17 cellular contexts compared by ENCODE assay signal in the genomic region with DNA sequence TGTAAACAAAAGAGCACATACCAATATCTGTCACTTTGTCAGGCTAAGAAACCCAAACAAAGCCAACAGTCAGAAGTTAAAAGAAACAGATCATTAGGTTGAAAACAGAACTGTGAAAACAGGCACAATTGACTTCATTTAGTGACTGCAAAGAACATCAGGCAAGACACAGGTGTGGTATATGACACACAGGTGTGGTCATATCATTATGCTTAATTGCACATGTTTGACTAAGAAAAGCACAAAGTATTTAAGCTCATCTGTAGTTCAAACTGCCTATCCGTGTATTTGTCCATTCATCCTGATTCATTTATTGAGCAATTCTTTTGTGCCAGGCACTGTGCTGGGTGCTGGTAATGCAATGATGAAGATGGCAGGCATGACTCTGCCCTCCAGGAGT.
A peak's percentile ranks its signal among the peaks of the same experiment; 100 is the strongest.
DNase-seq lines count a peak whose midpoint lies in the region; ATAC-seq, FAIRE-seq and TF ChIP-seq lines count a peak whose summit lies in the region.
"Had no signal": no experiment of that assay in that cellular context is flagged by ENCODE, and none has a peak within 500 bp of the region (broad histone marks: within the 10 kb centered on the region; RNA-seq: fewer than 3 reads in every experiment).

No MANE protein-coding gene starts in this region.

- ATAC-seq in GM12878 (no peak), GM18867 (IDR thresholded peaks at IDR 0.05; ENCODE audit: unreplicated experiment) (no peak), HG03378 (IDR thresholded peaks at IDR 0.05; ENCODE audit: unreplicated experiment) (no peak), HG03342 (IDR thresholded peaks at IDR 0.05; ENCODE audit: unreplicated experiment) (no peak)

- H3K4ac ChIP-seq in mesenchymal stem cell (ENCODE audit: low read depth in 1 of 2, low read length in 2 of 2), result no peak overlapping the region

- H4K8ac ChIP-seq in mesenchymal stem cell (ENCODE audit: low read length), result no peak overlapping the region

- no peaks in the 10 kb centered on the region for H3K79me1 ChIP-seq in mesenchymal stem cell (replicated peaks; ENCODE audit: low read length, poor library complexity, severe bottlenecking)

- peaks cover 45% of the 10 kb centered on the region for H3K9me3 Mint-ChIP-seq in endodermal cell

- H3K18ac ChIP-seq in mesenchymal stem cell (ENCODE audit: low read depth in 1 of 2, low read length in 2 of 2), result no peak overlapping the region

- SMC1A ChIA-PET in GM12878 (lab: Charles Lee; ENCODE audit: uncharacterized antibody, unreplicated experiment), result no interaction called here

- no peaks in the 10 kb centered on the region for H4K20me1 ChIP-seq in GM12878 (ENCODE audit: control insufficient read depth, insufficient read depth)

- TF ChIP-seq RAD21 in GM12878 (IDR thresholded peaks at IDR 0.05; ENCODE audit: insufficient read depth, low read depth, low read length), result no peak

- H3K4me2 ChIP-seq in GM12878 (ENCODE audit: control insufficient read depth, insufficient read depth) (no peak overlapping the region), mesenchymal stem cell (ENCODE audit: low read length, poor library complexity, severe bottlenecking) (no peak overlapping the region)

- H3K27ac Mint-ChIP-seq in endodermal cell, result no peak overlapping the region
- H3K27ac Mint-ChIP-seq: CD4-positive, alpha-beta memory T cell; HFFc6 had no signal

- WGBS in GM12878 (ENCODE audit: insufficient coverage, insufficient replicate concordance, low lambda C conversion rate, missing lambda C conversion rate), result 5% methylated on average over 1 of the region's 1 CpG
- WGBS in endodermal cell (ENCODE audit: insufficient coverage in 1 of 2, insufficient read length in 1 of 2), 2 experiments, result 100% methylated on average over 1 of the region's 1 CpG
- WGBS in mesenchymal stem cell, result 78% methylated on average over 1 of the region's 1 CpG
- 45 to 82% (median 71%) methylated on average over 1 of the region's 1 CpG for WGBS in small intestine, 3 donors

- TF ChIP-seq EP300 in GM12878 (IDR thresholded peaks at IDR 0.05; ENCODE audit: borderline replicate concordance in 1 of 2, control insufficient read depth in 1 of 2, low read depth in 2 of 2, low read length in 2 of 2), result no peak

- H3K27ac ChIP-seq in GM12878 (ENCODE audit: control insufficient read depth, insufficient read depth), result no peak overlapping the region
- H3K27ac ChIP-seq in endodermal cell (ENCODE audit: low read depth, low read length), result no peak overlapping the region
- H3K27ac ChIP-seq in mesenchymal stem cell (ENCODE audit: low read length, poor library complexity, severe bottlenecking), result no peak overlapping the region
- H3K27ac ChIP-seq in small intestine (ENCODE audit: low read depth in 1 of 2, low read length in 1 of 2), result no peak overlapping the region

- H3K27me3 Mint-ChIP-seq in endodermal cell (ENCODE audit: insufficient read depth), result no peaks in the 10 kb centered on the region
- H3K27me3 Mint-ChIP-seq: CD4-positive, alpha-beta memory T cell had no signal

- H4K91ac ChIP-seq in mesenchymal stem cell (ENCODE audit: low read length), result no peak overlapping the region

- DNase-seq in GM12878 (ENCODE audit: low read depth, low spot score), result no peak
- DNase-seq in endodermal cell, result no peak
- DNase-seq in mesenchymal stem cell, result no peak
- peak; percentile 23 for DNase-seq in small intestine
- DNase-seq: C1 segment of cervical spinal cord; CD4-positive, alpha-beta memory T cell; COR-L47; DMS153; DND-41; GOT3; HFFc6 had no signal

- TF ChIP-seq POLR2A in GM12878 (IDR thresholded peaks at IDR 0.05; ENCODE audit: low read depth, low read length), result no peak

- H2AFZ ChIP-seq in GM12878 (ENCODE audit: control insufficient read depth, low read depth, low read length) (no peak overlapping the region), mesenchymal stem cell (ENCODE audit: low read depth, low read length) (no peak overlapping the region)

- no peaks in the 10 kb centered on the region for H3K4me1 ChIP-seq in GM12878 (ENCODE audit: control insufficient read depth, insufficient read depth, low read length)
- H3K4me1 ChIP-seq in endodermal cell (ENCODE audit: control insufficient read depth, insufficient read depth, low read length), result no peaks in the 10 kb centered on the region
- no peaks in the 10 kb centered on the region for H3K4me1 ChIP-seq in mesenchymal stem cell (ENCODE audit: control insufficient read depth, insufficient read depth, low read depth, low read length)
- no peaks in the 10 kb centered on the region for H3K4me1 ChIP-seq in small intestine (ENCODE audit: control insufficient read depth in 2 of 2, insufficient read depth in 1 of 2, low read depth in 1 of 2, low read length in 1 of 2)
- H3K4me1 ChIP-seq: HAP-1 had no signal

- peaks cover 42% of the 10 kb centered on the region for H3K36me3 Mint-ChIP-seq in endodermal cell (ENCODE audit: low read depth)

- RAD21 ChIA-PET in GM12878 (lab: Charles Lee; ENCODE audit: unreplicated experiment), result no interaction called here

- H2BK12ac ChIP-seq in mesenchymal stem cell (ENCODE audit: low read length in 2 of 2), result no peak overlapping the region

- in situ Hi-C loops in GM12878 (cut with MboI), result no loop called here

- H3K14ac ChIP-seq in mesenchymal stem cell (ENCODE audit: low read length in 2 of 2), result no peak overlapping the region

- H3K9ac ChIP-seq in GM12878 (ENCODE audit: control insufficient read depth, insufficient read depth, low read length) (no peak overlapping the region), endodermal cell (ENCODE audit: extremely low read depth, low read length, poor library complexity, severe bottlenecking) (no peak overlapping the region), mesenchymal stem cell (ENCODE audit: low read length) (no peak overlapping the region)

- H3K27me3 ChIP-seq in GM12878 (replicated peaks in 1 of 2; ENCODE audit: control insufficient read depth in 2 of 2, insufficient read depth in 2 of 2, low read length in 1 of 2), result no peaks in the 10 kb centered on the region
- H3K27me3 ChIP-seq in endodermal cell (ENCODE audit: control insufficient read depth, insufficient read depth, low read length, poor library complexity, severe bottlenecking), result no peaks in the 10 kb centered on the region
- no peaks in the 10 kb centered on the region for H3K27me3 ChIP-seq in mesenchymal stem cell (ENCODE audit: control insufficient read depth in 1 of 2, insufficient read depth in 1 of 2, low read length in 2 of 2)
- no peaks in the 10 kb centered on the region for H3K27me3 ChIP-seq in small intestine (ENCODE audit: control insufficient read depth in 2 of 2, insufficient read depth in 2 of 2, low read length in 2 of 2)

- no TSS peak for BruUV-seq in GM12878 (replicated peaks; lab: Mats Ljungman, UMichigan)

- H3K79me2 ChIP-seq in GM12878 (ENCODE audit: control insufficient read depth, insufficient read depth, low read length), result no peaks in the 10 kb centered on the region

- no peak overlapping the region for H2AK5ac ChIP-seq in mesenchymal stem cell (ENCODE audit: low read length, severe bottlenecking)

- no peak for TF ChIP-seq CTCF in GM12878 (IDR thresholded peaks at IDR 0.05 in 2 of 3, conservative IDR thresholded peaks at IDR 0.05 in 1 of 3; ENCODE audit: control insufficient read depth in 2 of 3, extremely low read depth in 1 of 3, insufficient read depth in 1 of 3, low read depth in 3 of 3, low read length in 3 of 3)
- no peak for TF ChIP-seq CTCF in endodermal cell (conservative IDR thresholded peaks at IDR 0.05)

- no peak overlapping the region for H3K4me3 Mint-ChIP-seq in endodermal cell
- H3K4me3 Mint-ChIP-seq: CD4-positive, alpha-beta memory T cell; HFFc6 had no signal

- no peaks in the 10 kb centered on the region for H3K36me3 ChIP-seq in GM12878 (ENCODE audit: control insufficient read depth in 2 of 2, insufficient read depth in 2 of 2, low read length in 1 of 2)
- H3K36me3 ChIP-seq in endodermal cell (ENCODE audit: control insufficient read depth, insufficient read depth, low read length), result no peaks in the 10 kb centered on the region
- H3K36me3 ChIP-seq in mesenchymal stem cell (ENCODE audit: control insufficient read depth in 1 of 2, insufficient read depth in 2 of 2, low read depth in 1 of 2, low read length in 2 of 2), result no peaks in the 10 kb centered on the region
- no peaks in the 10 kb centered on the region for H3K36me3 ChIP-seq in small intestine (ENCODE audit: control insufficient read depth in 2 of 2, insufficient read depth in 2 of 2, low read length in 2 of 2)
- H3K36me3 ChIP-seq: HAP-1 had no signal

- FAIRE-seq in GM12878 (lab: Jason Lieb, UNC) (no peak), small intestine (lab: Jason Lieb, UNC) (no peak)
- FAIRE-seq: G401.6, H54 had no signal

- peak overlapping the region; percentile 3 for H2BK120ac ChIP-seq in mesenchymal stem cell (ENCODE audit: low read depth, low read length)

- intact Hi-C loops in GM12878 (cut with micrococcal nuclease; ENCODE audit: unreplicated experiment), result no loop called here

- no peak overlapping the region for H2BK5ac ChIP-seq in mesenchymal stem cell (ENCODE audit: low read depth, low read length, poor library complexity, severe bottlenecking)

- POLR2A ChIA-PET in GM12878 (lab: Charles Lee), result no interaction called here

- CTCF ChIA-PET in GM12878 (lab: Yijun Ruan, JAX), result no interaction called here

- no peak overlapping the region for H3K23ac ChIP-seq in mesenchymal stem cell (ENCODE audit: low read length in 2 of 2)

- H3K9me3 ChIP-seq in GM12878 (replicated peaks; ENCODE audit: control insufficient read depth, insufficient read depth, low read length) (no peaks in the 10 kb centered on the region), endodermal cell (ENCODE audit: control insufficient read depth, low read length) (peaks cover 14% of the 10 kb centered on the region), mesenchymal stem cell (ENCODE audit: control insufficient read depth, low read length) (no peaks in the 10 kb centered on the region), small intestine (ENCODE audit: control insufficient read depth, low read depth) (no peaks in the 10 kb centered on the region)
- H3K9me3 ChIP-seq: HAP-1 had no signal

- H3K4me3 ChIP-seq in GM12878, result no peak overlapping the region
- H3K4me3 ChIP-seq in endodermal cell (ENCODE audit: low read length), result peak overlapping the region; percentile 17
- no peak overlapping the region for H3K4me3 ChIP-seq in mesenchymal stem cell (ENCODE audit: insufficient read depth in 1 of 2, low read depth in 1 of 2, low read length in 2 of 2)
- H3K4me3 ChIP-seq in small intestine (ENCODE audit: low read depth in 1 of 2, low read length in 2 of 2), result no peak overlapping the region
- H3K4me3 ChIP-seq: HAP-1 had no signal

- H2BK15ac ChIP-seq in mesenchymal stem cell (ENCODE audit: low read depth, poor library complexity, severe bottlenecking), result no peak overlapping the region

- H3K4me1 Mint-ChIP-seq in endodermal cell, result peaks cover 16% of the 10 kb centered on the region
